Comparison of ENCODE assay signal across 17 cellular contexts in genomic region chr11:69115586-69116560, GRCh38. TPM values are rescaled to one million over a fixed set of nuclear protein-coding genes. Genes with fewer than 3 reads are reported as not detected.
DNase-seq lines count a peak whose midpoint lies in the region; TF ChIP-seq lines count a peak whose summit lies in the region.
"Had no signal": no experiment of that assay in that cellular context is flagged by ENCODE, and none has a peak within 500 bp of the region (broad histone marks: within the 10 kb centered on the region; RNA-seq: fewer than 3 reads in every experiment).

No MANE protein-coding gene starts in this region.

- no peaks in the 10 kb centered on the region for H3K27me3 ChIP-seq in H7 (ENCODE audit: control insufficient read depth, insufficient read depth, low read length)

- H3K36me3 ChIP-seq in H7 (replicated peaks; ENCODE audit: control insufficient read depth, insufficient read depth, low read length), result no peaks in the 10 kb centered on the region

- DNase-seq in H7, result peak; percentile 64
- peak; percentile 67 for DNase-seq in astrocyte of the hippocampus (ENCODE audit: low read depth, low spot score)
- peak; percentile 57 for DNase-seq in left kidney (ENCODE audit: low read depth, low spot score)
- DNase-seq in renal cortical epithelial cell (ENCODE audit: low read depth), result peak; percentile 85
- DNase-seq in NOMO-1 (lab: John Stamatoyannopoulos, UW; ENCODE audit: unreplicated experiment in 2 of 2), result no peak
- DNase-seq in SHP77 treated with DMSO at 0.1 percent for 48 hours (lab: John Stamatoyannopoulos, UW), result no peak
- DNase-seq in GM10266 (ENCODE audit: extremely low spot score), result no peak
- DNase-seq in T1000 (lab: John Stamatoyannopoulos, UW), result no peak
- DNase-seq: activated CD8-positive, alpha-beta memory T cell treated with anti-CD3 and anti-CD28 coated beads, Interleukin-2, amount 10 ng/mL, durations not matched to agents 7 days and 5 days; activated naive CD4-positive, alpha-beta T cell treated with anti-CD3 and anti-CD28 coated beads, Interleukin-2, amount 10 ng/mL, durations not matched to agents 7 days and 5 days; AML-193; GM23248; NCI-H1930; NCI-H774; SIG-M5; stimulated activated CD4-positive, alpha-beta T cell treated with anti-CD3 and anti-CD28 coated beads, Interleukin-2, amount 100 ng/mL, for 24 hours had no signal

- H3K4me3 ChIP-seq in H7 (ENCODE audit: insufficient read depth, low read depth, low read length), result no peak overlapping the region
- H3K4me3 ChIP-seq: GM23248 had no signal

- no peak for TF ChIP-seq CTCF in GM10266 (IDR thresholded peaks at IDR 0.05; ENCODE audit: control insufficient read depth, insufficient read depth, low read depth, missing control alignments)

RNA-seq across cellular contexts. Expression of gene SMIM38, which starts 39.9 kb away (rescaled TPM):
- 0.28 and 0.67 TPM in 2 replicates for total RNA-seq in H7 (2014; rRNA removed; shearing (Covaris generic))
- total RNA-seq in renal cortical epithelial cell, result 0.05 TPM in 1 of 2 replicates, not detected in the other
- total RNA-seq: GM23248, LHCN-M2 had no signal

Comparison
In these comparisons a context has a peak if more than half of its experiments do, and no peak if none do; other contexts are left out.
1. DNase-seq: peak in H7 (single experiment), astrocyte of the hippocampus (single experiment), left kidney (single experiment) and renal cortical epithelial cell (single experiment); none in NOMO-1 (0 of 2), SHP77 treated with DMSO at 0.1 percent for 48 hours (single experiment), GM10266 (single experiment) and T1000 (single experiment).